Comparison of ENCODE assay signal across 1 cellular context in the genomic region with DNA sequence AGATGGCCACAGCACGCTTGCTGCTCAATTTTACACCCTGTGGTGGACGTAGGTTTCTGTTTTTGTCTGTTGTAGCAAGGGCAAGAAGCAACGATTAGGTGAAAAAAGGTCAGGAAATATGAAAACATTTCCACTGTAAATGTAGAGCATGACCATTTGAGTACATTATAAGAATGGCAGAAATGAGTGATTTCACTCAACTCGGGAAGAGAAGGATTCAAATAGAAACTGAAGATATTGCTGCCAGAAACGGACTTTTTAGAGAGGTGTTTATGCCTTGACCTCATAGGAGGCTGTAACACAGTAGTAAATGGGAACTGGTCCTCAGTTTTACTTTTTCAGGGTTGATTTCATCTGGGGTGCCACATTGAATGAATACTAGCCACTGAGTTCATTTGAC.
TF ChIP-seq lines count a peak whose summit lies in the region.

No MANE protein-coding gene starts in this region.

TF ChIP-seq in H1, 55 proteins besides CTCF, POLR2A, EP300 and RAD21:
- TF ChIP-seq SIRT6 (IDR thresholded peaks at IDR 0.05; ENCODE audit: low read length) = no peak
- TF ChIP-seq TAF1 (IDR thresholded peaks at IDR 0.05; ENCODE audit: low read depth, low read length) = no peak
- TF ChIP-seq CBX8 (IDR thresholded peaks at IDR 0.05; ENCODE audit: borderline replicate concordance, low read depth, low read length) = no peak
- TF ChIP-seq EGR1 (IDR thresholded peaks at IDR 0.05; ENCODE audit: borderline replicate concordance, low read depth, low read length) = no peak
- TF ChIP-seq BACH1 (IDR thresholded peaks at IDR 0.05; ENCODE audit: low read length) = no peak
TF ChIP-seq in H1: peak in this region for 0.
